Comparison of ENCODE assay signal across 8 cellular contexts in the genomic region with DNA sequence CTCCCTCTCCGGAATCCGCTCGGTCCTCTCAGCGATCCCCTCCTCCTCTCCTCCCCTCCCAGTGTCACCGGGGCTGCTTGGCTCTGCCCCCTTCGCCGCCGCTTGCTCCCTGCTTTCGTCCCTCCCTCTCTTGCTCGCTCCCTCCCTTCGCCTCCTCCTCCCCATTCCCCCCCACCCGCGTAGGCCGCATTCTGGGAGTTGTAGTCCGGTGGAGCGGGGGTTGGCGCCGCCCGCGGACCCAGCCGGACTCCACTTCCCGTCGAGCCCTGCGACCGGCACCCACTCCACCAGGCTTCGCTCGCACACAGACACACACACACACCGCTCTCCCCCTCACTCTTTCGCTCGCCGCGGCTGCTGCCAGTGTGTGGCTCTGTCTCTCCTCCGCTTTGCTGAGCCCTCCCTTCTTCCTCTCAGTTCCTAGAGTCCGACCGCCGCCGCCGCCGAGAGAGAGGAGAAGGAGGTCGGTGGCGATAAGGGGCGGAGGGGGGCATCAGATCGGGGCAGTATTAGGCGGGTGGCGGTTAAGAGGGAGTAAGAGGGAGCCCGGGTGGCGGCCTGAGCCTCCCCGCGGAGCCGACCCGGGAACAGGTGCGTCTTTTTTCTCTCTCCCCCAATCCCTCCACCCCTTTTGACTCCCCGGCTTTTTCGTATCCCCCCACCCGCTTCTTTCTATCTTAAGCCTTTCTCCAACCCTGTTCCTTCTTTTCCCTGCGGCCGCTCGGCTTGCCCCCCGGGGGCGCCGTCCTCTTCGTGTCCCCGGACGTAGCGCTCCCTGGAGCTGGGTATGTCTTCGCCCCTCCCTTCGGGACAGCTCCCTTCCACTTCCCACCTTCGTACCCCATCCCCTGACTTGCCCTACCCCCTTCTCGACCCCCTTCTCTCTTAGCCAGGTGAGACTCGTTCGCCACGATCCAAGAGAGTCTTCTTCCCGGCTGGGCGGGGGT. TPM values are rescaled to one million over a fixed set of nuclear protein-coding genes. Genes with fewer than 3 reads are reported as not detected.
A peak's percentile ranks its signal among the peaks of the same experiment; 100 is the strongest.
DNase-seq lines count a peak whose midpoint lies in the region; ATAC-seq and TF ChIP-seq lines count a peak whose summit lies in the region.

A gene with protein sequence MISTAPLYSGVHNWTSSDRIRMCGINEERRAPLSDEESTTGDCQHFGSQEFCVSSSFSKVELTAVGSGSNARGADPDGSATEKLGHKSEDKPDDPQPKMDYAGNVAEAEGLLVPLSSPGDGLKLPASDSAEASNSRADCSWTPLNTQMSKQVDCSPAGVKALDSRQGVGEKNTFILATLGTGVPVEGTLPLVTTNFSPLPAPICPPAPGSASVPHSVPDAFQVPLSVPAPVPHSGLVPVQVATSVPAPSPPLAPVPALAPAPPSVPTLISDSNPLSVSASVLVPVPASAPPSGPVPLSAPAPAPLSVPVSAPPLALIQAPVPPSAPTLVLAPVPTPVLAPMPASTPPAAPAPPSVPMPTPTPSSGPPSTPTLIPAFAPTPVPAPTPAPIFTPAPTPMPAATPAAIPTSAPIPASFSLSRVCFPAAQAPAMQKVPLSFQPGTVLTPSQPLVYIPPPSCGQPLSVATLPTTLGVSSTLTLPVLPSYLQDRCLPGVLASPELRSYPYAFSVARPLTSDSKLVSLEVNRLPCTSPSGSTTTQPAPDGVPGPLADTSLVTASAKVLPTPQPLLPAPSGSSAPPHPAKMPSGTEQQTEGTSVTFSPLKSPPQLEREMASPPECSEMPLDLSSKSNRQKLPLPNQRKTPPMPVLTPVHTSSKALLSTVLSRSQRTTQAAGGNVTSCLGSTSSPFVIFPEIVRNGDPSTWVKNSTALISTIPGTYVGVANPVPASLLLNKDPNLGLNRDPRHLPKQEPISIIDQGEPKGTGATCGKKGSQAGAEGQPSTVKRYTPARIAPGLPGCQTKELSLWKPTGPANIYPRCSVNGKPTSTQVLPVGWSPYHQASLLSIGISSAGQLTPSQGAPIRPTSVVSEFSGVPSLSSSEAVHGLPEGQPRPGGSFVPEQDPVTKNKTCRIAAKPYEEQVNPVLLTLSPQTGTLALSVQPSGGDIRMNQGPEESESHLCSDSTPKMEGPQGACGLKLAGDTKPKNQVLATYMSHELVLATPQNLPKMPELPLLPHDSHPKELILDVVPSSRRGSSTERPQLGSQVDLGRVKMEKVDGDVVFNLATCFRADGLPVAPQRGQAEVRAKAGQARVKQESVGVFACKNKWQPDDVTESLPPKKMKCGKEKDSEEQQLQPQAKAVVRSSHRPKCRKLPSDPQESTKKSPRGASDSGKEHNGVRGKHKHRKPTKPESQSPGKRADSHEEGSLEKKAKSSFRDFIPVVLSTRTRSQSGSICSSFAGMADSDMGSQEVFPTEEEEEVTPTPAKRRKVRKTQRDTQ (N-terminal part only) (plus strand): TSS at position 336 of the 947 bp plus-strand sequence. CDS start 22,597 bp downstream, outside the sequence.

- intact Hi-C loops in Panc1 (cut with micrococcal nuclease; ENCODE audit: unreplicated experiment), result loop anchor here (5.0 kb wide), 1 partner anchor 50 kb away; no protein-coding TSS in a partner anchor
- intact Hi-C loops in naive thymus-derived CD4-positive, alpha-beta T cell (cut with micrococcal nuclease), result loop anchor here (1.0 to 5.0 kb wide), 14 partner anchors 21 to 286 kb away; partner anchors contain the start of genes UTP14A (in 2 of the 2), ELF4 (in 1 of the 2), RAB33A (in 1 of the 2) and SASH3 (in 1 of the 2)

- peak within 1 kb of the TSS; percentile 65; the same call in 1 of the 2 replicates for H2AFZ ChIP-seq in GM23248

- no peaks in the 10 kb centered on the region for H3K9me3 Mint-ChIP-seq in activated T-cell treated with anti-CD3 and anti-CD28 coated beads, Interleukin-2, amount 50 U/mL, for 72 hours
- no peaks in the 10 kb centered on the region for H3K9me3 Mint-ChIP-seq in naive thymus-derived CD4-positive, alpha-beta T cell
- H3K9me3 Mint-ChIP-seq in stimulated activated memory B cell treated with anti-CD40 and anti-IgM and Interleukin-4, amounts not matched to agents 10 μg/mL and 1 μg/mL and 100 μg/mL, for 72 hours, result no peaks in the 10 kb centered on the region

- no peaks in the 10 kb centered on the region for H3K9me3 ChIP-seq in GM23248 (ENCODE audit: low read depth)
- no peaks in the 10 kb centered on the region for H3K9me3 ChIP-seq in KOPT-K1 (ENCODE audit: insufficient read depth, low read length, poor library complexity, severe bottlenecking)
- H3K9me3 ChIP-seq in Panc1 (ENCODE audit: control insufficient read depth, insufficient read depth, low read depth, low read length), result no peaks in the 10 kb centered on the region
- no peaks in the 10 kb centered on the region for H3K9me3 ChIP-seq in naive thymus-derived CD4-positive, alpha-beta T cell (ENCODE audit: control insufficient read depth in 2 of 3, low read length in 3 of 3)

- no peaks in the 10 kb centered on the region for H3K9me2 ChIP-seq in GM23248 (ENCODE audit: insufficient read depth)

- H3K27me3 ChIP-seq in GM23248 (replicated peaks; ENCODE audit: insufficient read depth) (no peaks in the 10 kb centered on the region), Panc1 (ENCODE audit: control insufficient read depth, insufficient read depth, low read length) (no peaks in the 10 kb centered on the region)
- no peaks in the 10 kb centered on the region for H3K27me3 ChIP-seq in naive thymus-derived CD4-positive, alpha-beta T cell (ENCODE audit: control insufficient read depth in 2 of 2, insufficient read depth in 2 of 2, low read length in 2 of 2)

- no peak within 1 kb of the TSS for H3K27ac Mint-ChIP-seq in activated T-cell treated with anti-CD3 and anti-CD28 coated beads, Interleukin-2, amount 50 U/mL, for 72 hours
- H3K27ac Mint-ChIP-seq in naive thymus-derived CD4-positive, alpha-beta T cell, result peak within 1 kb of the TSS in 7 of 9 donors; percentile 31 to 82 (median 59)
- H3K27ac Mint-ChIP-seq in stimulated activated memory B cell treated with anti-CD40 and anti-IgM and Interleukin-4, amounts not matched to agents 10 μg/mL and 1 μg/mL and 100 μg/mL, for 72 hours, result peak within 1 kb of the TSS; percentile 80

- peaks cover 7% of the 10 kb centered on the region for H3K4me1 Mint-ChIP-seq in activated T-cell treated with anti-CD3 and anti-CD28 coated beads, Interleukin-2, amount 50 U/mL, for 72 hours (ENCODE audit: low read depth)
- peaks cover 19 to 34% (median 27%) of the 10 kb centered on the region in 7 donors for H3K4me1 Mint-ChIP-seq in naive thymus-derived CD4-positive, alpha-beta T cell
- H3K4me1 Mint-ChIP-seq in stimulated activated memory B cell treated with anti-CD40 and anti-IgM and Interleukin-4, amounts not matched to agents 10 μg/mL and 1 μg/mL and 100 μg/mL, for 72 hours, result peaks cover 31% of the 10 kb centered on the region

- H3K4me2 ChIP-seq in GM23248 (ENCODE audit: unreplicated experiment), result peak within 1 kb of the TSS; percentile 80

- H3K4me3 ChIP-seq in GM23248, result peak within 1 kb of the TSS; percentile 68
- H3K4me3 ChIP-seq in Panc1 (ENCODE audit: low read depth in 2 of 2, low read length in 2 of 2), result no peak within 1 kb of the TSS; a peak in 1 of 4 replicates
- H3K4me3 ChIP-seq in naive thymus-derived CD4-positive, alpha-beta T cell (ENCODE audit: low read length), result peak within 1 kb of the TSS; percentile 61

- no peak for TF ChIP-seq CTCF in Panc1 (IDR thresholded peaks at IDR 0.05)

- DNase-seq in EH (ENCODE audit: low read depth) (peak; percentile 93), GM23248 (peak; percentile 91), Panc1 (ENCODE audit: low read depth, low spot score) (peak; percentile 67), fibroblast of gingiva (ENCODE audit: low read depth) (peak; percentile 96)
- DNase-seq in activated T-cell treated with anti-CD3 and anti-CD28 coated beads, Interleukin-2, amount 50 U/mL, for 72 hours, result peak; percentile 85 to 88
- DNase-seq in naive thymus-derived CD4-positive, alpha-beta T cell, result peak; percentile 62 to 89 (median 84)

- no peak within 1 kb of the TSS for H3K4me3 Mint-ChIP-seq in activated T-cell treated with anti-CD3 and anti-CD28 coated beads, Interleukin-2, amount 50 U/mL, for 72 hours
- H3K4me3 Mint-ChIP-seq in naive thymus-derived CD4-positive, alpha-beta T cell, result peak within 1 kb of the TSS in 1 of 10 donors; percentile 85
- no peak within 1 kb of the TSS for H3K4me3 Mint-ChIP-seq in stimulated activated memory B cell treated with anti-CD40 and anti-IgM and Interleukin-4, amounts not matched to agents 10 μg/mL and 1 μg/mL and 100 μg/mL, for 72 hours

- H3F3A ChIP-seq in GM23248 (ENCODE audit: insufficient read depth), result no peaks in the 10 kb centered on the region

- no peak within 1 kb of the TSS for H3K27ac ChIP-seq in GM23248
- peak within 1 kb of the TSS; percentile 68 for H3K27ac ChIP-seq in KOPT-K1 (ENCODE audit: low read depth, low read length, poor library complexity, severe bottlenecking)
- H3K27ac ChIP-seq in Panc1 (ENCODE audit: low read length), result peak within 1 kb of the TSS; percentile 77
- H3K27ac ChIP-seq in naive thymus-derived CD4-positive, alpha-beta T cell (ENCODE audit: low read depth, low read length), result no peak within 1 kb of the TSS

- H3K79me2 ChIP-seq in GM23248 (ENCODE audit: insufficient read depth), result peaks cover 11% of the 10 kb centered on the region

- H3K36me3 ChIP-seq in GM23248 (ENCODE audit: low read depth) (no peaks in the 10 kb centered on the region), KOPT-K1 (ENCODE audit: insufficient read depth, low read length) (no peaks in the 10 kb centered on the region), Panc1 (ENCODE audit: control insufficient read depth, insufficient read depth, low read length) (no peaks in the 10 kb centered on the region; the same call in 1 of the 2 replicates)
- H3K36me3 ChIP-seq in naive thymus-derived CD4-positive, alpha-beta T cell (ENCODE audit: control insufficient read depth in 2 of 3, insufficient read depth in 3 of 3, low read length in 3 of 3), result no peaks in the 10 kb centered on the region

- WGBS in GM23248 (ENCODE audit: low coverage in 1 of 2, low lambda C conversion rate in 2 of 2, missing lambda C conversion rate in 2 of 2), 2 experiments, result 1 to 3% methylated on average over 18 to 74 of the region's 74 CpGs

- CTCF ChIA-PET in Panc1 (lab: Charles Lee), result no interaction called here
- CTCF ChIA-PET in naive thymus-derived CD4-positive, alpha-beta T cell (lab: Charles Lee), result interaction anchor here (0.6 to 1.0 kb wide), 2 partner anchors 47 to 65 kb away, joined by 3 read pairs; no protein-coding TSS in a partner anchor

- no peak within 1 kb of the TSS; the same call in 1 of the 2 replicates for H3K9ac ChIP-seq in GM23248

- POLR2A ChIA-PET in Panc1 (lab: Charles Lee), result no interaction called here
- POLR2A ChIA-PET in naive thymus-derived CD4-positive, alpha-beta T cell (lab: Charles Lee), result interaction anchor here (0.6 to 1.1 kb wide), 2 partner anchors 21 to 88 kb away, joined by 3 to 4 read pairs; no protein-coding TSS in a partner anchor

- in situ Hi-C loops in GM23248 (cut with MboI) (no loop called here), Panc1 (cut with HindIII; ENCODE audit: low pct_unique_long_range_greater_than_20kb, low sequenced_read_pairs) (no loop called here)

- no peaks in the 10 kb centered on the region for H3K4me1 ChIP-seq in GM23248 (ENCODE audit: insufficient read depth)
- peaks cover 18% of the 10 kb centered on the region for H3K4me1 ChIP-seq in Panc1 (ENCODE audit: control insufficient read depth, insufficient read depth, low read length)
- H3K4me1 ChIP-seq in naive thymus-derived CD4-positive, alpha-beta T cell (ENCODE audit: control insufficient read depth in 2 of 2, insufficient read depth in 2 of 2, low read length in 2 of 2), result no peaks in the 10 kb centered on the region

- peak; percentile 87 for ATAC-seq in Panc1
- peak; percentile 88 to 91 for ATAC-seq in activated T-cell treated with anti-CD3 and anti-CD28 coated beads, Interleukin-2, amount 50 U/mL, for 72 hours (replicated peaks in 1 of 2)
- ATAC-seq in naive thymus-derived CD4-positive, alpha-beta T cell, result peak; percentile 96
- peak; percentile 92 for ATAC-seq in stimulated activated memory B cell treated with anti-CD40 and anti-IgM and Interleukin-4, amounts not matched to agents 10 μg/mL and 1 μg/mL and 100 μg/mL, for 72 hours

- TSS peak; percentile 54 for BruUV-seq in Panc1 (replicated peaks; lab: Mats Ljungman, UMichigan)

- peaks cover 18% of the 10 kb centered on the region for H3K27me3 Mint-ChIP-seq in activated T-cell treated with anti-CD3 and anti-CD28 coated beads, Interleukin-2, amount 50 U/mL, for 72 hours (ENCODE audit: low read depth)
- H3K27me3 Mint-ChIP-seq in naive thymus-derived CD4-positive, alpha-beta T cell, result peaks cover 0 to 30% (median 0%) of the 10 kb centered on the region in 5 donors
- no peaks in the 10 kb centered on the region for H3K27me3 Mint-ChIP-seq in stimulated activated memory B cell treated with anti-CD40 and anti-IgM and Interleukin-4, amounts not matched to agents 10 μg/mL and 1 μg/mL and 100 μg/mL, for 72 hours

- H3K36me3 Mint-ChIP-seq in activated T-cell treated with anti-CD3 and anti-CD28 coated beads, Interleukin-2, amount 50 U/mL, for 72 hours (ENCODE audit: insufficient read depth in 2 of 2), result peaks cover 0 to 1% of the 10 kb centered on the region in 2 donors
- no peaks in the 10 kb centered on the region for H3K36me3 Mint-ChIP-seq in naive thymus-derived CD4-positive, alpha-beta T cell
- H3K36me3 Mint-ChIP-seq in stimulated activated memory B cell treated with anti-CD40 and anti-IgM and Interleukin-4, amounts not matched to agents 10 μg/mL and 1 μg/mL and 100 μg/mL, for 72 hours, result no peaks in the 10 kb centered on the region

- H4K20me1 ChIP-seq in GM23248 (ENCODE audit: insufficient read depth), result no peaks in the 10 kb centered on the region

RNA-seq across cellular contexts. Expression of the gene that starts here (rescaled TPM):
- 0.38 and 1.7 TPM in 2 replicates for total RNA-seq in GM23248 (2014; rRNA removed; shearing (Covaris generic))
- polyA plus RNA-seq in GM23248 (2016; fragmentation: Nextera tagmentation; extraction: Ambion mirVana), result 4.4 and 6.0 TPM in 2 replicates
- 67.4 TPM for total RNA-seq in Panc1 (2021; ENCODE audit: unreplicated experiment)
- polyA plus RNA-seq in Panc1 (2012; ENCODE audit: insufficient read length), result 60.7 TPM
- total RNA-seq in activated T-cell treated with anti-CD3 and anti-CD28 coated beads, Interleukin-2, amount 50 U/mL, for 72 hours, result 1 to 10 TPM; 8.6 to 9.9 TPM
- 1 to 10 TPM; 5.8 to 8.9 (median 8.2) TPM for total RNA-seq in naive thymus-derived CD4-positive, alpha-beta T cell
- polyA plus RNA-seq in naive thymus-derived CD4-positive, alpha-beta T cell, result 1 to 10 TPM in 1 of 2 donors, under 1 TPM in 1; 0.64 to 2.5 TPM

Comparison
In these comparisons a context has a peak if more than half of its experiments do, and no peak if none do; other contexts are left out.
1. H3K27ac ChIP-seq: peak in KOPT-K1 (single experiment) and Panc1 (single experiment); none in GM23248 (single experiment) and naive thymus-derived CD4-positive, alpha-beta T cell (single experiment).
2. H3K4me3 ChIP-seq: peak in GM23248 (single experiment) and naive thymus-derived CD4-positive, alpha-beta T cell (single experiment); none in Panc1 (0 of 2).
3. Peak in every context shown above with its lines, with median percentiles within 50 percentile points of each other: DNase-seq and ATAC-seq.